Comparison of ENCODE assay signal across 9 cellular contexts in the genomic region with DNA sequence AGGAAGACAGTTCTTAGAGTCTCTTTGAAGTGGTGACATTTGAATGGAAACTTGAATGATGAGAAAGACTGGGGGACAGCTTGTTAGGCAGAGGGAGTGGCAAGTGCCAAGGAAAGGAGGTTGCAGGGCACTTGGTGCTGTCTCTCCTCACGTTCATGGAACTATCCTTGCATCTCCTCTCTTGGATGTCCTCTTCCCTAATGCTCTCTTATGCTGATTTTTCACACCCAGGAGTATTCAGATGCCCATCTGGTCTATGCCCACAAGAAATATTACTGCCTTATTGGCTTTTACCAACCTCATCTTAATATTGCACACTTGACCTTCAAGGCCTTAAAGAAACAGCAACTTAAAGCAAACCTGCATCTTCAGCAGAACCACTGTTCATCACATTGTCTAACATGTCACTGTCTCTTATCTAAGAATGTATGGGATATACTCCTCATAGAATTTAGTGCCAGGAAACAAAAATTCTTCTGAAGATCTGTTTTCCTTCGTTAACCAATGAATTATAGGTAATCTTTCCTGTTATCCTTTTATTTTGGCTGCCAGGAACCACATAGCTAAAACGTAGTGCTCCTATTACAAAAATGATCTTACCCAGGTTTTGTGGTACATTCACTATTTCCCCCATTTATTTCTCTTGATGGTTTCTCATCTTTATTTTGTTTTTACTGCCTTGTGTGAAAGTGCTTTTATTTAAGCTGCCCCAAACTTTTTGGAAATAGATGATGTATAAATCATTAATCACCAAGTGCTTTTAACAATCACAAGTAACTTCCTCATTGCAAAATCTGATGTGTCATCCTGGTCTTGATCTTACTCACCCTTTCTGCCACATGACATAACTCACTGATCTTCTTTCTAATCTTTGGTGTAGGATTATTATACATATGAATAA. TPM values are rescaled to one million over a fixed set of nuclear protein-coding genes. Genes with fewer than 3 reads are reported as not detected.
A peak's percentile ranks its signal among the peaks of the same experiment; 100 is the strongest.
DNase-seq lines count a peak whose midpoint lies in the region; ATAC-seq and TF ChIP-seq lines count a peak whose summit lies in the region.
"Had no signal": no experiment of that assay in that cellular context is flagged by ENCODE, and none has a peak within 500 bp of the region (broad histone marks: within the 10 kb centered on the region; RNA-seq: fewer than 3 reads in every experiment).

No MANE protein-coding gene starts in this region.

- WGBS in testis, 2 donors = 75 to 78% methylated on average over 3 of the region's 3 CpGs

- peak; percentile 100 for ATAC-seq in HG02970 (IDR thresholded peaks at IDR 0.05; ENCODE audit: low FRiP score, unreplicated experiment)

- intact Hi-C loops in testis (cut with DNase I; ENCODE audit: low total_unique reads) = no loop called here

- POLR2A ChIA-PET in RWPE1 (lab: Yijun Ruan, JAX; ENCODE audit: low non-redundant PET) = no interaction called here

- TF ChIP-seq POLR2A in testis (IDR thresholded peaks at IDR 0.05) = no peak

- H3K9me3 ChIP-seq in testis (no peaks in the 10 kb centered on the region), MG63 (no peaks in the 10 kb centered on the region)

- H3K27ac ChIP-seq in RWPE1 = no peak overlapping the region
- no peak overlapping the region for H3K27ac ChIP-seq in testis
- H3K27ac ChIP-seq: 22Rv1 had no signal

- no peak overlapping the region for H3K4me3 ChIP-seq in skeletal muscle cell (ENCODE audit: low read depth, low read length)
- no peak overlapping the region for H3K4me3 ChIP-seq in testis
- H3K4me3 ChIP-seq in MG63 = no peak overlapping the region

- DNase-seq in DMS53 (lab: John Stamatoyannopoulos, UW) (peak; percentile 68), DMS53 treated with DMSO at 0.1 percent for 48 hours (lab: John Stamatoyannopoulos, UW; ENCODE audit: unreplicated experiment) (no peak), RWPE1 (ENCODE audit: low spot score) (peak; percentile 79), skeletal muscle cell (ENCODE audit: low read depth) (peak; percentile 31), testis (no peak), MG63 (no peak), DMS 273 (lab: John Stamatoyannopoulos, UW; ENCODE audit: unreplicated experiment) (no peak)

- CTCF ChIA-PET in RWPE1 (lab: Yijun Ruan, JAX) = interaction anchor here (0.6 kb wide), 1 partner anchor 86 kb away, joined by 5 read pairs; no protein-coding TSS in a partner anchor

- H3K27me3 ChIP-seq in testis (no peaks in the 10 kb centered on the region), MG63 (no peaks in the 10 kb centered on the region)

- no peak for TF ChIP-seq CTCF in RWPE1 (conservative IDR thresholded peaks at IDR 0.05; ENCODE audit: low read depth)
- TF ChIP-seq CTCF in testis (IDR thresholded peaks at IDR 0.05) = no peak

- no peaks in the 10 kb centered on the region for H3K4me1 ChIP-seq in testis

- H3K36me3 ChIP-seq in testis (ENCODE audit: low read depth, missing control alignments) (no peaks in the 10 kb centered on the region), MG63 (no peaks in the 10 kb centered on the region)

RNA-seq across cellular contexts. Expression of a gene that starts 12.8 kb away (rescaled TPM):
- total RNA-seq in testis = 1 to 10 TPM; 3.1 to 4.5 TPM
- 0.65 TPM for polyA plus RNA-seq in testis (ENCODE audit: insufficient read depth, low read depth, low replicate concordance)
- total RNA-seq in MG63 (2014; rRNA removed; shearing (Covaris generic); ENCODE audit: low replicate concordance) = 0.20 and 0.36 TPM in 2 replicates

Comparison
In these comparisons a context has a peak if more than half of its experiments do, and no peak if none do; other contexts are left out.
1. DNase-seq: peak in DMS53 (single experiment), RWPE1 (single experiment) and skeletal muscle cell (single experiment); none in DMS53 treated with DMSO at 0.1 percent for 48 hours (single experiment), testis (single experiment), MG63 (single experiment) and DMS 273 (single experiment).